ENCODE assay signal across 1 cellular context in genomic region chr15:59688888-59689625, GRCh38.
TF ChIP-seq lines count a peak whose summit lies in the region.

A gene with protein sequence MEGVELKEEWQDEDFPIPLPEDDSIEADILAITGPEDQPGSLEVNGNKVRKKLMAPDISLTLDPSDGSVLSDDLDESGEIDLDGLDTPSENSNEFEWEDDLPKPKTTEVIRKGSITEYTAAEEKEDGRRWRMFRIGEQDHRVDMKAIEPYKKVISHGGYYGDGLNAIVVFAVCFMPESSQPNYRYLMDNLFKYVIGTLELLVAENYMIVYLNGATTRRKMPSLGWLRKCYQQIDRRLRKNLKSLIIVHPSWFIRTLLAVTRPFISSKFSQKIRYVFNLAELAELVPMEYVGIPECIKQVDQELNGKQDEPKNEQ (minus strand): TSS chr15:59689320. CDS start chr15:59682457, 6,863 bp downstream.

TF ChIP-seq in WTC11, 78 proteins besides CTCF, POLR2A, EP300 and RAD21 (continued from another document and continues in another):
- peak; percentile 44; the same call in 1 of the 2 replicates for TF ChIP-seq USF1 (CRISPR knock-in tag; IDR thresholded peaks at IDR 0.05)
- TF ChIP-seq SOX15 (CRISPR knock-in tag; IDR thresholded peaks at IDR 0.05): no peak
- no peak for TF ChIP-seq ZNF423 (CRISPR knock-in tag; IDR thresholded peaks at IDR 0.05)
- no peak for TF ChIP-seq ATF2 (CRISPR knock-in tag; IDR thresholded peaks at IDR 0.05; ENCODE audit: borderline replicate concordance, low read depth)
- TF ChIP-seq, protein P1, sequence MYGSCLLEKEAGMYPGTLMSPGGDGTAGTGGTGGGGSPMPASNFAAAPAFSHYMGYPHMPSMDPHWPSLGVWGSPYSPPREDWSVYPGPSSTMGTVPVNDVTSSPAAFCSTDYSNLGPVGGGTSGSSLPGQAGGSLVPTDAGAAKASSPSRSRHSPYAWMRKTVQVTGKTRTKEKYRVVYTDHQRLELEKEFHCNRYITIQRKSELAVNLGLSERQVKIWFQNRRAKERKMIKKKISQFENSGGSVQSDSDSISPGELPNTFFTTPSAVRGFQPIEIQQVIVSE (CRISPR knock-in tag; IDR thresholded peaks at IDR 0.05; ENCODE audit: borderline replicate concordance): no peak
- TF ChIP-seq, protein P2, sequence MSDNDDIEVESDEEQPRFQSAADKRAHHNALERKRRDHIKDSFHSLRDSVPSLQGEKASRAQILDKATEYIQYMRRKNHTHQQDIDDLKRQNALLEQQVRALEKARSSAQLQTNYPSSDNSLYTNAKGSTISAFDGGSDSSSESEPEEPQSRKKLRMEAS (CRISPR knock-in tag; IDR thresholded peaks at IDR 0.05): peak; percentile 77; the same call in 1 of the 2 replicates
- TF ChIP-seq ZBTB43 (CRISPR knock-in tag; IDR thresholded peaks at IDR 0.05): peak; percentile 70; the same call in 1 of the 2 replicates
- TF ChIP-seq, protein P3, sequence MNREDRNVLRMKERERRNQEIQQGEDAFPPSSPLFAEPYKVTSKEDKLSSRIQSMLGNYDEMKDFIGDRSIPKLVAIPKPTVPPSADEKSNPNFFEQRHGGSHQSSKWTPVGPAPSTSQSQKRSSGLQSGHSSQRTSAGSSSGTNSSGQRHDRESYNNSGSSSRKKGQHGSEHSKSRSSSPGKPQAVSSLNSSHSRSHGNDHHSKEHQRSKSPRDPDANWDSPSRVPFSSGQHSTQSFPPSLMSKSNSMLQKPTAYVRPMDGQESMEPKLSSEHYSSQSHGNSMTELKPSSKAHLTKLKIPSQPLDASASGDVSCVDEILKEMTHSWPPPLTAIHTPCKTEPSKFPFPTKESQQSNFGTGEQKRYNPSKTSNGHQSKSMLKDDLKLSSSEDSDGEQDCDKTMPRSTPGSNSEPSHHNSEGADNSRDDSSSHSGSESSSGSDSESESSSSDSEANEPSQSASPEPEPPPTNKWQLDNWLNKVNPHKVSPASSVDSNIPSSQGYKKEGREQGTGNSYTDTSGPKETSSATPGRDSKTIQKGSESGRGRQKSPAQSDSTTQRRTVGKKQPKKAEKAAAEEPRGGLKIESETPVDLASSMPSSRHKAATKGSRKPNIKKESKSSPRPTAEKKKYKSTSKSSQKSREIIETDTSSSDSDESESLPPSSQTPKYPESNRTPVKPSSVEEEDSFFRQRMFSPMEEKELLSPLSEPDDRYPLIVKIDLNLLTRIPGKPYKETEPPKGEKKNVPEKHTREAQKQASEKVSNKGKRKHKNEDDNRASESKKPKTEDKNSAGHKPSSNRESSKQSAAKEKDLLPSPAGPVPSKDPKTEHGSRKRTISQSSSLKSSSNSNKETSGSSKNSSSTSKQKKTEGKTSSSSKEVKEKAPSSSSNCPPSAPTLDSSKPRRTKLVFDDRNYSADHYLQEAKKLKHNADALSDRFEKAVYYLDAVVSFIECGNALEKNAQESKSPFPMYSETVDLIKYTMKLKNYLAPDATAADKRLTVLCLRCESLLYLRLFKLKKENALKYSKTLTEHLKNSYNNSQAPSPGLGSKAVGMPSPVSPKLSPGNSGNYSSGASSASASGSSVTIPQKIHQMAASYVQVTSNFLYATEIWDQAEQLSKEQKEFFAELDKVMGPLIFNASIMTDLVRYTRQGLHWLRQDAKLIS (CRISPR knock-in tag; IDR thresholded peaks at IDR 0.05; ENCODE audit: borderline replicate concordance): no peak
- no peak for TF ChIP-seq ZNF263 (CRISPR knock-in tag; IDR thresholded peaks at IDR 0.05; ENCODE audit: low read depth)
- 0 out of 2 replicates have a peak, but pooled peaks have one; percentile 43 for TF ChIP-seq NFYB (CRISPR knock-in tag; conservative IDR thresholded peaks at IDR 0.05; ENCODE audit: low read depth)
- no peak for TF ChIP-seq PRDM15 (CRISPR knock-in tag; IDR thresholded peaks at IDR 0.05)
- no peak for TF ChIP-seq TCF7 (CRISPR knock-in tag; IDR thresholded peaks at IDR 0.05; ENCODE audit: low read depth)
- TF ChIP-seq FOXK1 (CRISPR knock-in tag; IDR thresholded peaks at IDR 0.05): peak; percentile 67; the same call in 1 of the 2 replicates
- peak; percentile 77 for TF ChIP-seq GABPB1 (CRISPR knock-in tag; IDR thresholded peaks at IDR 0.05)
- TF ChIP-seq ZNF219 (CRISPR knock-in tag; IDR thresholded peaks at IDR 0.05; ENCODE audit: borderline replicate concordance): no peak
- TF ChIP-seq ZBTB21 (CRISPR knock-in tag; IDR thresholded peaks at IDR 0.05; ENCODE audit: borderline replicate concordance): peak; percentile 61; the same call in 1 of the 2 replicates
- TF ChIP-seq HMGA2 (CRISPR knock-in tag; IDR thresholded peaks at IDR 0.05): no peak
- peak; percentile 92 for TF ChIP-seq NR2C2 (CRISPR knock-in tag; IDR thresholded peaks at IDR 0.05)
- peak; percentile 82 for TF ChIP-seq RELA (CRISPR knock-in tag; IDR thresholded peaks at IDR 0.05; ENCODE audit: borderline replicate concordance)
- 0 out of 2 replicates have a peak, but pooled peaks have one; percentile 43 for TF ChIP-seq ZNF138 (CRISPR knock-in tag; conservative IDR thresholded peaks at IDR 0.05)
- no peak for TF ChIP-seq ZNF416 (CRISPR knock-in tag; IDR thresholded peaks at IDR 0.05)
- no peak for TF ChIP-seq PRRX2 (CRISPR knock-in tag; IDR thresholded peaks at IDR 0.05)
- peak; percentile 83 for TF ChIP-seq HMGXB4 (CRISPR knock-in tag; IDR thresholded peaks at IDR 0.05)
- TF ChIP-seq MYBL2 (CRISPR knock-in tag; IDR thresholded peaks at IDR 0.05): 0 out of 2 replicates have a peak, but pooled peaks have one; percentile 18
- peak; percentile 62; the same call in 1 of the 2 replicates for TF ChIP-seq KAT7 (CRISPR knock-in tag; IDR thresholded peaks at IDR 0.05; ENCODE audit: borderline replicate concordance)
- TF ChIP-seq EMX1 (CRISPR knock-in tag; IDR thresholded peaks at IDR 0.05): no peak
- TF ChIP-seq ZNF121 (CRISPR knock-in tag; IDR thresholded peaks at IDR 0.05): no peak
- peak; percentile 52; the same call in 1 of the 2 replicates for TF ChIP-seq FOXP4 (CRISPR knock-in tag; IDR thresholded peaks at IDR 0.05)
- TF ChIP-seq CREB1 (CRISPR knock-in tag; IDR thresholded peaks at IDR 0.05): no peak
- TF ChIP-seq, protein P4, sequence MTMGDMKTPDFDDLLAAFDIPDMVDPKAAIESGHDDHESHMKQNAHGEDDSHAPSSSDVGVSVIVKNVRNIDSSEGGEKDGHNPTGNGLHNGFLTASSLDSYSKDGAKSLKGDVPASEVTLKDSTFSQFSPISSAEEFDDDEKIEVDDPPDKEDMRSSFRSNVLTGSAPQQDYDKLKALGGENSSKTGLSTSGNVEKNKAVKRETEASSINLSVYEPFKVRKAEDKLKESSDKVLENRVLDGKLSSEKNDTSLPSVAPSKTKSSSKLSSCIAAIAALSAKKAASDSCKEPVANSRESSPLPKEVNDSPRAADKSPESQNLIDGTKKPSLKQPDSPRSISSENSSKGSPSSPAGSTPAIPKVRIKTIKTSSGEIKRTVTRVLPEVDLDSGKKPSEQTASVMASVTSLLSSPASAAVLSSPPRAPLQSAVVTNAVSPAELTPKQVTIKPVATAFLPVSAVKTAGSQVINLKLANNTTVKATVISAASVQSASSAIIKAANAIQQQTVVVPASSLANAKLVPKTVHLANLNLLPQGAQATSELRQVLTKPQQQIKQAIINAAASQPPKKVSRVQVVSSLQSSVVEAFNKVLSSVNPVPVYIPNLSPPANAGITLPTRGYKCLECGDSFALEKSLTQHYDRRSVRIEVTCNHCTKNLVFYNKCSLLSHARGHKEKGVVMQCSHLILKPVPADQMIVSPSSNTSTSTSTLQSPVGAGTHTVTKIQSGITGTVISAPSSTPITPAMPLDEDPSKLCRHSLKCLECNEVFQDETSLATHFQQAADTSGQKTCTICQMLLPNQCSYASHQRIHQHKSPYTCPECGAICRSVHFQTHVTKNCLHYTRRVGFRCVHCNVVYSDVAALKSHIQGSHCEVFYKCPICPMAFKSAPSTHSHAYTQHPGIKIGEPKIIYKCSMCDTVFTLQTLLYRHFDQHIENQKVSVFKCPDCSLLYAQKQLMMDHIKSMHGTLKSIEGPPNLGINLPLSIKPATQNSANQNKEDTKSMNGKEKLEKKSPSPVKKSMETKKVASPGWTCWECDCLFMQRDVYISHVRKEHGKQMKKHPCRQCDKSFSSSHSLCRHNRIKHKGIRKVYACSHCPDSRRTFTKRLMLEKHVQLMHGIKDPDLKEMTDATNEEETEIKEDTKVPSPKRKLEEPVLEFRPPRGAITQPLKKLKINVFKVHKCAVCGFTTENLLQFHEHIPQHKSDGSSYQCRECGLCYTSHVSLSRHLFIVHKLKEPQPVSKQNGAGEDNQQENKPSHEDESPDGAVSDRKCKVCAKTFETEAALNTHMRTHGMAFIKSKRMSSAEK (CRISPR knock-in tag; IDR thresholded peaks at IDR 0.05; ENCODE audit: borderline replicate concordance): no peak
- TF ChIP-seq NFATC4 (CRISPR knock-in tag; IDR thresholded peaks at IDR 0.05): no peak
